ENCODE assay signal across 16 cellular contexts in genomic region chr3:63877737-63878393, GRCh38. TPM values are rescaled to one million over a fixed set of nuclear protein-coding genes. Genes with fewer than 3 reads are reported as not detected.
A peak's percentile ranks its signal among the peaks of the same experiment; 100 is the strongest.
DNase-seq lines count a peak whose midpoint lies in the region; ATAC-seq and TF ChIP-seq lines count a peak whose summit lies in the region.
"Had no signal": no experiment of that assay in that cellular context is flagged by ENCODE, and none has a peak within 500 bp of the region (broad histone marks: within the 10 kb centered on the region; RNA-seq: fewer than 3 reads in every experiment).

No MANE protein-coding gene starts in this region.

- TF ChIP-seq POLR2A in esophagus squamous epithelium (IDR thresholded peaks at IDR 0.05), result no peak

- H3K4me3 ChIP-seq in osteoblast (ENCODE audit: insufficient read depth, low read length) (no peak overlapping the region), esophagus squamous epithelium (no peak overlapping the region)
- H3K4me3 ChIP-seq: adrenal gland had no signal

- H3K27me3 ChIP-seq in osteoblast (ENCODE audit: insufficient read depth, low read length) (no peaks in the 10 kb centered on the region), esophagus squamous epithelium (no peaks in the 10 kb centered on the region)
- H3K27me3 ChIP-seq: adrenal gland had no signal

- peaks cover 3% of the 10 kb centered on the region for H3K36me3 Mint-ChIP-seq in central memory CD8-positive, alpha-beta T cell (ENCODE audit: insufficient read depth)

- H3K27me3 Mint-ChIP-seq in central memory CD8-positive, alpha-beta T cell, result no peaks in the 10 kb centered on the region

- no peak for ATAC-seq in central memory CD8-positive, alpha-beta T cell (replicated peaks; ENCODE audit: extremely low read depth, poor library complexity, severe bottlenecking)

- H3K4me3 Mint-ChIP-seq in central memory CD8-positive, alpha-beta T cell, result no peak overlapping the region

- TF ChIP-seq CTCF in osteoblast (IDR thresholded peaks at IDR 0.05; ENCODE audit: extremely low read depth, low read depth, low read length) (no peak), esophagus squamous epithelium (IDR thresholded peaks at IDR 0.05) (no peak)

- 75 to 94% methylated on average over 3 of the region's 3 CpGs for WGBS in esophagus squamous epithelium, 2 donors

- H3K27ac Mint-ChIP-seq in central memory CD8-positive, alpha-beta T cell (ENCODE audit: low read depth), result peak overlapping the region; percentile 2

- intact Hi-C loops in esophagus squamous epithelium (cut with DNase I), result no loop called here

- no peaks in the 10 kb centered on the region for H3K9me3 Mint-ChIP-seq in central memory CD8-positive, alpha-beta T cell

- H3K27ac ChIP-seq in osteoblast (ENCODE audit: low read depth, low read length) (no peak overlapping the region), esophagus squamous epithelium (no peak overlapping the region)
- H3K27ac ChIP-seq: adrenal gland had no signal

- peak overlapping the region; percentile 25 for H3K4me2 ChIP-seq in osteoblast (ENCODE audit: insufficient read depth, low read length)

- H3K4me1 ChIP-seq in osteoblast (ENCODE audit: insufficient read depth, low read length), result peaks cover 25% of the 10 kb centered on the region
- peaks cover 0 to 17% (median 4%) of the 10 kb centered on the region in 3 donors for H3K4me1 ChIP-seq in esophagus squamous epithelium

- no peak overlapping the region for H2AFZ ChIP-seq in osteoblast (ENCODE audit: low read length)

- H4K20me1 ChIP-seq in osteoblast (ENCODE audit: insufficient read depth, low read length), result peaks cover 53% of the 10 kb centered on the region

- H3K4me1 Mint-ChIP-seq in central memory CD8-positive, alpha-beta T cell, result peaks cover 67% of the 10 kb centered on the region

- H3K36me3 ChIP-seq in osteoblast (ENCODE audit: insufficient read depth, low read length) (no peaks in the 10 kb centered on the region), esophagus squamous epithelium (no peaks in the 10 kb centered on the region)
- H3K36me3 ChIP-seq: adrenal gland had no signal

- H3K9me3 ChIP-seq in osteoblast (ENCODE audit: low read depth, low read length), result no peaks in the 10 kb centered on the region
- H3K9me3 ChIP-seq in esophagus squamous epithelium, result no peaks in the 10 kb centered on the region
- H3K9me3 ChIP-seq: adrenal gland had no signal

- H3K79me2 ChIP-seq in osteoblast (ENCODE audit: insufficient read depth, low read length), result peaks cover 93% of the 10 kb centered on the region

- peak; percentile 10 for DNase-seq in NCI-H510A treated with DMSO at 0.1 percent for 48 hours (lab: John Stamatoyannopoulos, UW)
- DNase-seq in NCI-H510A (lab: John Stamatoyannopoulos, UW), result no peak
- DNase-seq in NCI-H524 treated with DMSO at 0.1 percent for 48 hours (lab: John Stamatoyannopoulos, UW), result peak; percentile 7
- no peak for DNase-seq in central memory CD8-positive, alpha-beta T cell (ENCODE audit: low spot score in 2 of 2)
- peak; percentile 83 for DNase-seq in osteoblast (ENCODE audit: insufficient read length, low spot score, missing footprints)
- no peak for DNase-seq in esophagus squamous epithelium (lab: John Stamatoyannopoulos, UW)
- no peak for DNase-seq in SKM-1 (lab: John Stamatoyannopoulos, UW; ENCODE audit: unreplicated experiment)
- DNase-seq in stimulated activated CD4-positive, alpha-beta T cell treated with anti-CD3 and anti-CD28 coated beads, Interleukin-4, amount 100 ng/mL, for 4 hours, result no peak
- DNase-seq: 8988T, adrenal gland, DMS153, foreskin melanocyte, SIG-M5 had no signal

RNA-seq across cellular contexts. Expression of gene ATXN7, which starts 14.2 kb away (rescaled TPM):
- total RNA-seq in osteoblast (14.4 and 17.0 TPM in 2 replicates), esophagus squamous epithelium (10 to 100 TPM in 3 of 4 donors, 1 to 10 TPM in 1; 6.1 to 28.2 (median 20.2) TPM)

RNA-seq across cellular contexts. Expression of gene THOC7, which starts 14.3 kb away (rescaled TPM):
- total RNA-seq in osteoblast, result 34.8 and 42.3 TPM in 2 replicates
- total RNA-seq in esophagus squamous epithelium, result 10 to 100 TPM; 50.9 to 86.9 (median 75.9) TPM

RNA-seq across cellular contexts. Expression of gene SCAANT1, which starts 34.3 kb away (rescaled TPM):
- not detected in 2 replicates for total RNA-seq in osteoblast
- total RNA-seq in esophagus squamous epithelium, result not detected
- total RNA-seq: adrenal gland, myocyte, skeletal muscle tissue, temporal lobe had no signal

RNA-seq across cellular contexts. Expression of gene C3orf49, which starts 58.8 kb away (rescaled TPM):
- total RNA-seq in osteoblast, result not detected in 2 replicates
- total RNA-seq in esophagus squamous epithelium, result not detected
- total RNA-seq: adrenal gland, myocyte, skeletal muscle tissue, temporal lobe had no signal

Comparison
In these comparisons a context has a peak if more than half of its experiments do, and no peak if none do; other contexts are left out.
1. DNase-seq: peak in NCI-H510A treated with DMSO at 0.1 percent for 48 hours (single experiment), NCI-H524 treated with DMSO at 0.1 percent for 48 hours (single experiment) and osteoblast (single experiment); none in NCI-H510A (single experiment), central memory CD8-positive, alpha-beta T cell (0 of 2), esophagus squamous epithelium (single experiment), SKM-1 (single experiment) and stimulated activated CD4-positive, alpha-beta T cell treated with anti-CD3 and anti-CD28 coated beads, Interleukin-4, amount 100 ng/mL, for 4 hours (0 of 2).